1 cellular context compared by ENCODE assay signal in genomic region chr2:204901591-204901990, GRCh38.
TF ChIP-seq lines count a peak whose summit lies in the region.

No MANE protein-coding gene starts in this region.

TF ChIP-seq in GM12878, 131 proteins besides CTCF, POLR2A, EP300 and RAD21 (continued from another document):
- no peak for TF ChIP-seq IRF5 (IDR thresholded peaks at IDR 0.05; ENCODE audit: borderline replicate concordance)
- TF ChIP-seq CHD4 (IDR thresholded peaks at IDR 0.05), result no peak
- TF ChIP-seq ELK1 (IDR thresholded peaks at IDR 0.05; ENCODE audit: low read depth, low read length), result no peak
- TF ChIP-seq USF2 (IDR thresholded peaks at IDR 0.05; ENCODE audit: borderline replicate concordance, low read depth, low read length), result no peak
- no peak for TF ChIP-seq ETV6 (conservative IDR thresholded peaks at IDR 0.05 in 1 of 2, IDR thresholded peaks at IDR 0.05 in 1 of 2; ENCODE audit: borderline replicate concordance in 1 of 2, low read depth in 1 of 2)
- no peak for TF ChIP-seq TBL1XR1 (IDR thresholded peaks at IDR 0.05; ENCODE audit: low read depth, low read length)
- no peak for TF ChIP-seq NR2C2 (IDR thresholded peaks at IDR 0.05; ENCODE audit: borderline replicate concordance, control insufficient read depth, insufficient read length, low read depth)
